15 cellular contexts compared by ENCODE assay signal in the genomic region with DNA sequence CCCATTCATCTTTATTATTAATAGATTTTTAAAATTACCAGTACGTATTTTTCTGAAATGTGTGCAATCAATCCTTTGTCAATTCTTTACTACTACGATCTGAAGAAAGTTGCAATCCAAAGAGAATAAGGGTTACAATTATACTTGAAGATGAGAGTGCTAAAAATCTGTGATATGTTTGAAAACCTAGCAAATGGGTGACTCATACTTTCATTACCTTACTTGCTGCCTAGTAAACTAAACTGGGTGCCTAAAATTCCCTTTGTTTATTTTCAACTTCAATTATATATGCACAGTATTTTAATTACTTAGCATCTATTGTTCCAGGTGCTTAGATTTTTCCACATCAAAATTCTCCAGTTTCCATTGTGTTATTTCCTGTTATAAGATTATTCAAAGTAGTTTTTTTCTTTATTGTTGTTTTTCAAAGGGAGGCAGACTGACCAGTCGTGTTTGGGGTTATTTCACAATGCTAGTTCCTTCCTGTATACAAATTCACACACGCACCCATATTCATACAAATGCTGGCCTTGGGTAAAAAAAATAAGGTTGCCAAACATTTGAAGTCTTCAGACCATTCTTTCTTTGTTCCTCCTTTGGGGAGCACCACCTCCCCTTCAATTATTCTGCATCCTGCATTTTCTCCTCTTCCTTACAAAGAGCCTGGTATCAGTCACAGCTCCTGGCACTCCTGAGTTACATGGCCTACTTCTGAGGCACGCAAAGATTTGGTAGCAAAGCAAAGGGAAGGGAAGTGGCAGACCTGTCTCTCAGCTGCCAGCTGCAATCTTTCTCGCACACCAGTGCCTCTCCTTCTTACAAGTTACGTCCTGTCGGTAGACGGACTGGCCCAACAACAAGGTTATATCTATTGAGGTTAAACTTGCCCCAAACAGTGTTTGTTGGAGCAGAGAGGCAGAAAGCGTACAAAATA. TPM values are rescaled to one million over a fixed set of nuclear protein-coding genes. Genes with fewer than 3 reads are reported as not detected.
DNase-seq lines count a peak whose midpoint lies in the region; ATAC-seq, FAIRE-seq and TF ChIP-seq lines count a peak whose summit lies in the region.
"Had no signal": no experiment of that assay in that cellular context is flagged by ENCODE, and none has a peak within 500 bp of the region (broad histone marks: within the 10 kb centered on the region; RNA-seq: fewer than 3 reads in every experiment).

No MANE protein-coding gene starts in this region.

- WGBS in A549 (ENCODE audit: missing lambda C conversion rate), result 70% methylated on average over 10 of the region's 10 CpGs

- peak overlapping the region; percentile 88 to 93 for H3K27ac ChIP-seq in A549
- H3K27ac ChIP-seq in PC-9, result peak overlapping the region; percentile 85
- H3K27ac ChIP-seq: SJSA1 had no signal

- no peak for TF ChIP-seq CTCF in A549 (IDR thresholded peaks at IDR 0.05)
- no peak for TF ChIP-seq CTCF in PC-9 (conservative IDR thresholded peaks at IDR 0.05)

- ATAC-seq in A549, result no peak
- ATAC-seq in HG02852 (IDR thresholded peaks at IDR 0.05; ENCODE audit: unreplicated experiment), result no peak
- ATAC-seq in GM18870 (IDR thresholded peaks at IDR 0.05; ENCODE audit: unreplicated experiment), result no peak
- ATAC-seq: gastrocnemius medialis had no signal

- H3K79me2 ChIP-seq in PC-9 (ENCODE audit: low read depth), result no peaks in the 10 kb centered on the region

- FAIRE-seq in A549 (lab: Jason Lieb, UNC), result no peak
- FAIRE-seq: G401.6 had no signal

- DNase-seq in A549 (ENCODE audit: low read depth in 1 of 2, low spot score in 1 of 2) (no peak), H4 (ENCODE audit: low spot score) (peak; percentile 8), PC-9 (peak in 1 of 2 experiments; percentile 63), islet precursor cell (peak; percentile 53), activated T-cell treated with anti-CD3 and anti-CD28 coated beads for 4 hours (no peak), T-helper 2 cell (no peak)
- DNase-seq: activated CD4-positive, alpha-beta T cell treated with anti-CD3 and anti-CD28 coated beads for 1 hour; activated gamma-delta T cell treated with Interleukin-2 at 50 U/mL for 16 hours; AML-193; gastrocnemius medialis; NCI-H446 treated with DMSO at 0.1 percent for 48 hours had no signal

- no peaks in the 10 kb centered on the region for H3K27me3 ChIP-seq in PC-9 (ENCODE audit: insufficient read depth, low read depth)
- H3K27me3 ChIP-seq: gastrocnemius medialis, SJSA1 had no signal

- H3K4me1 ChIP-seq in A549 (peaks cover 47% of the 10 kb centered on the region), PC-9 (replicated peaks; ENCODE audit: insufficient read depth) (peaks cover 47% of the 10 kb centered on the region)
- H3K4me1 ChIP-seq: gastrocnemius medialis had no signal

- intact Hi-C loops in PC-9 (cut with micrococcal nuclease; ENCODE audit: unreplicated experiment), result no loop called here

- H3K9me2 ChIP-seq in PC-9 (ENCODE audit: insufficient read depth), result no peaks in the 10 kb centered on the region

- H4K20me1 ChIP-seq in PC-9 (ENCODE audit: insufficient read depth), result no peaks in the 10 kb centered on the region

- H3K9me3 ChIP-seq in A549 (no peaks in the 10 kb centered on the region), PC-9 (ENCODE audit: insufficient read depth, low read depth) (no peaks in the 10 kb centered on the region)
- H3K9me3 ChIP-seq: gastrocnemius medialis, SJSA1 had no signal

- CTCF ChIA-PET in A549 (lab: Yijun Ruan, JAX) (no interaction called here), PC-9 (lab: Charles Lee) (no interaction called here)

- TF ChIP-seq RAD21 in A549 (conservative IDR thresholded peaks at IDR 0.05 in 1 of 2, IDR thresholded peaks at IDR 0.05 in 1 of 2), result no peak

- H3K4me2 ChIP-seq in A549 (peak overlapping the region; percentile 97), PC-9 (peak overlapping the region; percentile 62)

- BruUV-seq in PC-9 (replicated peaks; lab: Mats Ljungman, UMichigan), result no TSS peak

- peaks cover 37% of the 10 kb centered on the region for H3F3A ChIP-seq in PC-9 (ENCODE audit: insufficient read depth, low read depth)

- H3K4me3 ChIP-seq in A549, result no peak overlapping the region
- no peak overlapping the region for H3K4me3 ChIP-seq in PC-9
- H3K4me3 ChIP-seq: gastrocnemius medialis, SJSA1 had no signal

- TF ChIP-seq EP300 in A549 (IDR thresholded peaks at IDR 0.05), result no peak

- 0 out of 2 replicates have a peak overlapping the region, but pooled peaks have one; percentile 26 for H2AFZ ChIP-seq in PC-9

- H3K36me3 ChIP-seq in PC-9 (ENCODE audit: low read depth), result no peaks in the 10 kb centered on the region
- H3K36me3 ChIP-seq: gastrocnemius medialis, SJSA1 had no signal

- POLR2A ChIA-PET in A549 (lab: Yijun Ruan, JAX) (interaction anchor here (4.4 kb wide), 1 partner anchor 16 kb away, joined by 59 read pairs; the partner anchor contains the start of gene FAM135A), PC-9 (lab: Charles Lee; ENCODE audit: unreplicated experiment) (no interaction called here)

- TF ChIP-seq POLR2A in A549 (IDR thresholded peaks at IDR 0.05; ENCODE audit: low read length), result no peak

TF ChIP-seq in A549, 52 proteins besides CTCF, POLR2A, EP300 and RAD21:
- peak in 1 of 2 experiments; percentile 8; a peak in 1 of 4 replicates for TF ChIP-seq CEBPB (IDR thresholded peaks at IDR 0.05)
- TF ChIP-seq REST (IDR thresholded peaks at IDR 0.05), result no peak
- TF ChIP-seq FOSL2 (IDR thresholded peaks at IDR 0.05), result no peak
- TF ChIP-seq FOSL2 (CRISPR knock-in tag; IDR thresholded peaks at IDR 0.05), result peak; percentile 66
TF ChIP-seq in A549: peak in this region for 2.

RNA-seq across cellular contexts. Expression of gene FAM135A, which starts 16.2 kb away (rescaled TPM):
- polyA plus RNA-seq in A549 (2011; rRNA removed) (24.6 and 33.6 TPM in 2 replicates), A549 (2017; fragmentation: RNase III; extraction: RNeasy Plus Mini Kit Qiagen cat#74134 plus additional on column Dnase treatment) (10.0 to 11.3 TPM (median 10.8 TPM) in 3 replicates)
- polyA plus RNA-seq in A549 (2012; cell fraction: cytosol; rRNA removed), result 3.9 and 5.1 TPM in 2 replicates
- 2.4 and 3.9 TPM in 2 replicates for polyA plus RNA-seq in A549 (2012; cell fraction: nucleus; rRNA removed)
- 25.2 and 28.0 TPM in 2 replicates for polyA minus RNA-seq in A549 (2011; rRNA and poly(A)+ RNA removed)
- total RNA-seq in H4 (2014; rRNA removed; shearing (Covaris generic)), result 15.3 and 17.5 TPM in 2 replicates
- 16.0 and 16.7 TPM in 2 replicates for total RNA-seq in PC-9 (2021)

Comparison
In these comparisons a context has a peak if more than half of its experiments do, and no peak if none do; other contexts are left out.
1. DNase-seq: peak in H4 (single experiment) and islet precursor cell (single experiment); none in A549 (0 of 2), activated T-cell treated with anti-CD3 and anti-CD28 coated beads for 4 hours (single experiment) and T-helper 2 cell (0 of 5).